Comparison of ENCODE assay signal across 9 cellular contexts in genomic region chr21:15060776-15061175, GRCh38. TPM values are rescaled to one million over a fixed set of nuclear protein-coding genes. Genes with fewer than 3 reads are reported as not detected.
DNase-seq lines count a peak whose midpoint lies in the region; ATAC-seq and TF ChIP-seq lines count a peak whose summit lies in the region.
"Had no signal": no experiment of that assay in that cellular context is flagged by ENCODE, and none has a peak within 500 bp of the region (broad histone marks: within the 10 kb centered on the region; RNA-seq: fewer than 3 reads in every experiment).

No MANE protein-coding gene starts in this region.

- H3K36me3 ChIP-seq in ES-I3 (ENCODE audit: insufficient read depth, low read length) (no peaks in the 10 kb centered on the region), osteoblast (ENCODE audit: insufficient read depth, low read length) (no peaks in the 10 kb centered on the region)

- peak overlapping the region; percentile 89 for H3K4me2 ChIP-seq in osteoblast (ENCODE audit: insufficient read depth, low read length)

- peaks cover 40% of the 10 kb centered on the region for H3K4me1 ChIP-seq in ES-I3 (ENCODE audit: insufficient read depth, low read length)
- peaks cover 52% of the 10 kb centered on the region for H3K4me1 ChIP-seq in osteoblast (ENCODE audit: insufficient read depth, low read length)

- peaks cover 34% of the 10 kb centered on the region for H4K20me1 ChIP-seq in osteoblast (ENCODE audit: insufficient read depth, low read length)

- ATAC-seq in HG02798 (IDR thresholded peaks at IDR 0.05; ENCODE audit: poor library complexity, unreplicated experiment) (no peak), HG02642 (IDR thresholded peaks at IDR 0.05; ENCODE audit: poor library complexity, unreplicated experiment) (no peak), HG02840 (IDR thresholded peaks at IDR 0.05; ENCODE audit: low FRiP score, unreplicated experiment) (no peak)

- H3K79me2 ChIP-seq in osteoblast (ENCODE audit: insufficient read depth, low read length) = peaks cover 86% of the 10 kb centered on the region

- H3K27ac ChIP-seq in osteoblast (ENCODE audit: low read depth, low read length) = peak overlapping the region; percentile 17

- H2AFZ ChIP-seq in osteoblast (ENCODE audit: low read length) = no peak overlapping the region

- 0 out of 2 replicates have a peak overlapping the region, but pooled peaks have one; percentile 0 for H3K9ac ChIP-seq in ES-I3 (ENCODE audit: low read depth, low read length)

- DNase-seq in NCI-H748 (lab: John Stamatoyannopoulos, UW; ENCODE audit: unreplicated experiment) (peak; percentile 45), dermis blood vessel endothelial cell (peak; percentile 12), osteoblast (ENCODE audit: insufficient read length, low spot score, missing footprints) (no peak)
- DNase-seq: amygdala had no signal

- H3K9me3 ChIP-seq in ES-I3 (ENCODE audit: control insufficient read depth, insufficient read depth, low read length) (no peaks in the 10 kb centered on the region), osteoblast (ENCODE audit: low read depth, low read length) (no peaks in the 10 kb centered on the region)

- H3K4me3 ChIP-seq in osteoblast (ENCODE audit: insufficient read depth, low read length) = peak overlapping the region; percentile 50
- H3K4me3 ChIP-seq: skin epidermis had no signal

- H3K27me3 ChIP-seq in osteoblast (ENCODE audit: insufficient read depth, low read length) = no peaks in the 10 kb centered on the region

- TF ChIP-seq CTCF in osteoblast (IDR thresholded peaks at IDR 0.05; ENCODE audit: extremely low read depth, low read depth, low read length) = no peak

RNA-seq across cellular contexts. Expression of gene NRIP1, which starts 4.0 kb away (rescaled TPM):
- total RNA-seq in dermis blood vessel endothelial cell (51.1 and 56.0 TPM in 2 replicates), osteoblast (32.1 and 32.6 TPM in 2 replicates)
